In genomic region chr6:27505209-27506027, GRCh38 we compare ENCODE assay signal across 7 cellular contexts. TPM values are rescaled to one million over a fixed set of nuclear protein-coding genes. Genes with fewer than 3 reads are reported as not detected.
DNase-seq lines count a peak whose midpoint lies in the region; ATAC-seq and TF ChIP-seq lines count a peak whose summit lies in the region.

No MANE protein-coding gene starts in this region.

- H3K36me3 ChIP-seq in H7 (replicated peaks; ENCODE audit: control insufficient read depth, insufficient read depth, low read length), result no peaks in the 10 kb centered on the region

- no peak for ATAC-seq in GM18519 (IDR thresholded peaks at IDR 0.05; ENCODE audit: low FRiP score, unreplicated experiment)
- no peak for ATAC-seq in GM18873 (IDR thresholded peaks at IDR 0.05; ENCODE audit: low FRiP score, unreplicated experiment)

- H3K4me3 ChIP-seq in H7 (ENCODE audit: insufficient read depth, low read depth, low read length) (no peak overlapping the region), fibroblast of villous mesenchyme (ENCODE audit: low read depth, low read length) (no peak overlapping the region)

- no peak for TF ChIP-seq CTCF in fibroblast of villous mesenchyme (IDR thresholded peaks at IDR 0.05; ENCODE audit: insufficient read depth, low read depth, low read length)

- peak; percentile 43 for DNase-seq in H7
- peak; percentile 62 to 66 for DNase-seq in NCI-H526 (lab: John Stamatoyannopoulos, UW)
- peak; percentile 87 for DNase-seq in activated CD8-positive, alpha-beta memory T cell treated with anti-CD3 and anti-CD28 coated beads, Interleukin-2, amount 50 U/mL, for 48 hours
- DNase-seq in fibroblast of villous mesenchyme (ENCODE audit: low read depth), result peak; percentile 31
- DNase-seq in stimulated activated CD4-positive, alpha-beta T cell treated with anti-CD3 and anti-CD28 coated beads, TNF-alpha, amount 100 ng/mL, for 1 hour (ENCODE audit: low read depth in 3 of 3, low spot score in 1 of 3), result peak in 2 of 3 donors; percentile 8 to 27

- H3K27me3 ChIP-seq in H7 (ENCODE audit: control insufficient read depth, insufficient read depth, low read length), result no peaks in the 10 kb centered on the region; the same call in 1 of the 2 replicates

RNA-seq across cellular contexts. Expression of gene ZNF184, which starts 32.5 kb away (rescaled TPM):
- 5.8 and 7.9 TPM in 2 replicates for total RNA-seq in H7 (2014; rRNA removed; shearing (Covaris generic))
- total RNA-seq in fibroblast of villous mesenchyme, result 6.9 and 7.1 TPM in 2 replicates

Comparison
In these comparisons a context has a peak if more than half of its experiments do, and no peak if none do; other contexts are left out.
1. DNase-seq: peak in every context shown above with its lines; median percentile 87 in activated CD8-positive, alpha-beta memory T cell treated with anti-CD3 and anti-CD28 coated beads, Interleukin-2, amount 50 U/mL, for 48 hours; 64 in NCI-H526; 43 in H7; 31 in fibroblast of villous mesenchyme; 18 in stimulated activated CD4-positive, alpha-beta T cell treated with anti-CD3 and anti-CD28 coated beads, TNF-alpha, amount 100 ng/mL, for 1 hour.